8 cellular contexts compared by ENCODE assay signal in genomic region chr10:105797234-105797890, GRCh38.
DNase-seq lines count a peak whose midpoint lies in the region; ATAC-seq and TF ChIP-seq lines count a peak whose summit lies in the region.

No MANE protein-coding gene starts in this region.

- no peak overlapping the region for H3K4me3 ChIP-seq in thyroid gland (replicated peaks in 1 of 3)

- ATAC-seq in HG03135 (IDR thresholded peaks at IDR 0.05; ENCODE audit: unreplicated experiment) (peak; percentile 63), left cardiac atrium (peak; percentile 34 to 70)

- WGBS in thyroid gland, 2 donors, result 38 to 43% methylated on average over 6 of the region's 6 CpGs

- peak in 2 of 3 experiments; percentile 0 to 43 for DNase-seq in NCI-H1417 (lab: John Stamatoyannopoulos, UW)
- no peak for DNase-seq in NCI-H1417 treated with DMSO at 0.1 percent for 48 hours (lab: John Stamatoyannopoulos, UW)
- DNase-seq in RPMI7951 (ENCODE audit: low read depth), result peak; percentile 21
- no peak for DNase-seq in left cardiac atrium
- DNase-seq in thyroid gland, result peak in 1 of 2 donors; percentile 20
- no peak for DNase-seq in AG08395 (ENCODE audit: low spot score)
- no peak for DNase-seq in hepatic stellate cell (ENCODE audit: low spot score)

- TF ChIP-seq CTCF in thyroid gland (IDR thresholded peaks at IDR 0.05), result peak in 4 of 6 experiments; percentile 24 to 74 (median 64)

- no peaks in the 10 kb centered on the region for H3K27me3 ChIP-seq in thyroid gland

- no peaks in the 10 kb centered on the region for H3K4me1 ChIP-seq in thyroid gland

- intact Hi-C loops in left cardiac atrium (cut with DNase I), result no loop called here
- intact Hi-C loops in thyroid gland (cut with DNase I), result no loop called here

- TF ChIP-seq POLR2A in thyroid gland (IDR thresholded peaks at IDR 0.05), result no peak

- H3K36me3 ChIP-seq in thyroid gland, result no peaks in the 10 kb centered on the region

- no peaks in the 10 kb centered on the region for H3K9me3 ChIP-seq in thyroid gland

- no peak overlapping the region for H3K27ac ChIP-seq in thyroid gland

Comparison
In these comparisons a context has a peak if more than half of its experiments do, and no peak if none do; other contexts are left out.
1. DNase-seq: peak in NCI-H1417 (2 of 3) and RPMI7951 (single experiment); none in NCI-H1417 treated with DMSO at 0.1 percent for 48 hours (single experiment), left cardiac atrium (single experiment), AG08395 (single experiment) and hepatic stellate cell (single experiment).